In genomic region chr5:82225525-82226172, GRCh38 we compare ENCODE assay signal across 1 cellular context.
TF ChIP-seq lines count a peak whose summit lies in the region.

No MANE protein-coding gene starts in this region.

TF ChIP-seq in GM23338, 12 proteins besides CTCF, POLR2A, EP300 and RAD21 (continued from another document):
- no peak for TF ChIP-seq ZNF462 (CRISPR knock-in tag; IDR thresholded peaks at IDR 0.05)
- no peak for TF ChIP-seq JUNB (IDR thresholded peaks at IDR 0.05; ENCODE audit: unreplicated experiment)
- no peak for TF ChIP-seq ZNF331 (CRISPR knock-in tag; IDR thresholded peaks at IDR 0.05; ENCODE audit: low read depth)
- no peak for TF ChIP-seq POLR2AphosphoS5 (IDR thresholded peaks at IDR 0.05; ENCODE audit: low read depth)
